ENCODE assay signal across 8 cellular contexts in genomic region chr10:15088428-15089261, GRCh38. TPM values are rescaled to one million over a fixed set of nuclear protein-coding genes. Genes with fewer than 3 reads are reported as not detected.
DNase-seq lines count a peak whose midpoint lies in the region; ATAC-seq, FAIRE-seq and TF ChIP-seq lines count a peak whose summit lies in the region.

ACBD7 (minus strand) TSS chr10:15088776; CDS start chr10:15088728, 48 bp downstream.

- no peaks in the 10 kb centered on the region for H3K79me2 ChIP-seq in astrocyte (ENCODE audit: insufficient read depth, low read length)

- peak within 1 kb of the TSS; percentile 77 for H3K4me3 Mint-ChIP-seq in astrocyte (ENCODE audit: unreplicated experiment)

- ATAC-seq in HG02798 (IDR thresholded peaks at IDR 0.05; ENCODE audit: poor library complexity, unreplicated experiment) (peak; percentile 99), sciatic nerve (peak; percentile 91)

- peaks cover 3% of the 10 kb centered on the region for H3K27me3 ChIP-seq in astrocyte (ENCODE audit: insufficient read depth, low read length)

- peaks cover 8% of the 10 kb centered on the region for H3K4me1 ChIP-seq in astrocyte (ENCODE audit: insufficient read depth, low read length)

- H3K27me3 Mint-ChIP-seq in astrocyte (ENCODE audit: low read depth, unreplicated experiment): peaks cover 8% of the 10 kb centered on the region

- no peaks in the 10 kb centered on the region for H3K36me3 Mint-ChIP-seq in astrocyte (ENCODE audit: low read depth, unreplicated experiment)

- no peak for FAIRE-seq in astrocyte (lab: Jason Lieb, UNC)

- H2AFZ ChIP-seq in astrocyte (ENCODE audit: low read depth, low read length): peak within 1 kb of the TSS; percentile 92

- peak within 1 kb of the TSS; percentile 73 for H3K4me3 ChIP-seq in astrocyte (ENCODE audit: insufficient read depth, low read depth, low read length)

- intact Hi-C loops in sciatic nerve (cut with DNase I): no loop called here

- H3K36me3 ChIP-seq in astrocyte (ENCODE audit: insufficient read depth, low read length): no peaks in the 10 kb centered on the region

- H3K4me2 ChIP-seq in astrocyte (ENCODE audit: low read length): peak within 1 kb of the TSS; percentile 94

- TF ChIP-seq CTCF in GM13976 (IDR thresholded peaks at IDR 0.05; ENCODE audit: borderline replicate concordance, control extremely low read depth, extremely low read depth, insufficient read depth, missing control alignments): no peak
- no peak for TF ChIP-seq CTCF in astrocyte (IDR thresholded peaks at IDR 0.05; ENCODE audit: insufficient read depth, low read depth, low read length)

- no peaks in the 10 kb centered on the region for H3K9me3 Mint-ChIP-seq in astrocyte (ENCODE audit: unreplicated experiment)

- no peak within 1 kb of the TSS for H3K9ac ChIP-seq in astrocyte (ENCODE audit: low read length)

- no peaks in the 10 kb centered on the region for H3K9me3 ChIP-seq in astrocyte (ENCODE audit: insufficient read depth, low read depth, low read length)

- no peaks in the 10 kb centered on the region for H4K20me1 ChIP-seq in astrocyte (ENCODE audit: insufficient read depth, low read length)

- H3K27ac ChIP-seq in astrocyte (ENCODE audit: low read depth, low read length): no peak within 1 kb of the TSS

- peak; percentile 93 for DNase-seq in GM13976 (ENCODE audit: low spot score)
- peak; percentile 88 for DNase-seq in NCI-H1436 (lab: John Stamatoyannopoulos, UW)
- DNase-seq in T-helper 22 cell (ENCODE audit: low read depth): peak; percentile 70
- peak; percentile 51 for DNase-seq in astrocyte (ENCODE audit: low read depth)
- DNase-seq in hypothalamus (lab: John Stamatoyannopoulos, UW): peak in 48 of 51 donors; percentile 15 to 84 (median 70)
- peak; percentile 79 for DNase-seq in sciatic nerve (ENCODE audit: low spot score)
- DNase-seq in NK-92 treated with Interleukin-12 subunit alpha and Interleukin-12 subunit beta, amount 100 ng/mL, for 24 hours (lab: John Stamatoyannopoulos, UW): no peak

- H3K27ac Mint-ChIP-seq in astrocyte (ENCODE audit: unreplicated experiment): no peak within 1 kb of the TSS

- in situ Hi-C loops in GM13976 (cut with MboI; ENCODE audit: low sequenced_read_pairs, unreplicated experiment): no loop called here

- H3K4me1 Mint-ChIP-seq in astrocyte (ENCODE audit: low read depth, unreplicated experiment): no peaks in the 10 kb centered on the region

RNA-seq across cellular contexts. Expression of gene ACBD7, which starts in this region (rescaled TPM):
- 0.36 and 0.79 TPM in 2 replicates for total RNA-seq in astrocyte
- 13.1 TPM for total RNA-seq in sciatic nerve

Comparison
In these comparisons a context has a peak if more than half of its experiments do, and no peak if none do; other contexts are left out.
1. Peak in DNase-seq, H3K4me3 ChIP-seq and H3K4me2 ChIP-seq in astrocyte; RNA of the gene not detected or under 1 TPM.